In genomic region chr7:13098161-13098560, GRCh38 we compare ENCODE assay signal across 16 cellular contexts.
A peak's percentile ranks its signal among the peaks of the same experiment; 100 is the strongest.
DNase-seq lines count a peak whose midpoint lies in the region; ATAC-seq and TF ChIP-seq lines count a peak whose summit lies in the region.
"Had no signal": no experiment of that assay in that cellular context is flagged by ENCODE, and none has a peak within 500 bp of the region (broad histone marks: within the 10 kb centered on the region; RNA-seq: fewer than 3 reads in every experiment).

No MANE protein-coding gene starts in this region.

- H3K4me1 ChIP-seq in HCT116 (ENCODE audit: control insufficient read depth in 1 of 2, insufficient read depth in 2 of 2, low read length in 2 of 2) = no peaks in the 10 kb centered on the region
- H3K4me1 ChIP-seq in mammary epithelial cell (ENCODE audit: insufficient read depth, low read length) = peaks cover 9% of the 10 kb centered on the region
- H3K4me1 ChIP-seq: BLaER1 treated with 17β-estradiol and CSF1 and Interleukin-3, amounts not matched to agents 10 nM and 100 nM had no signal

- H3K27me3 ChIP-seq in HCT116 (ENCODE audit: insufficient read depth, low read length) (no peaks in the 10 kb centered on the region), mammary epithelial cell (ENCODE audit: insufficient read depth, low read length) (no peaks in the 10 kb centered on the region)
- H3K27me3 ChIP-seq: BLaER1 treated with 17β-estradiol and CSF1 and Interleukin-3, amounts not matched to agents 10 nM and 100 nM had no signal

- TF ChIP-seq RAD21 in HCT116 (IDR thresholded peaks at IDR 0.05; ENCODE audit: low read depth) = no peak

- H3K27ac ChIP-seq in HCT116 (ENCODE audit: low read depth, low read length) (no peak overlapping the region), mammary epithelial cell (ENCODE audit: insufficient read depth, low read depth, low read length) (peak overlapping the region; percentile 1)
- H3K27ac ChIP-seq: BLaER1 treated with 17β-estradiol and CSF1 and Interleukin-3, amounts not matched to agents 10 nM and 100 nM had no signal

- peak overlapping the region; percentile 68 for H3K27ac Mint-ChIP-seq in progenitor cell of endocrine pancreas
- H3K27ac Mint-ChIP-seq: B cell; CD8-positive, alpha-beta T cell had no signal

- H2AFZ ChIP-seq in HCT116 (ENCODE audit: low read depth, low read length, poor library complexity, severe bottlenecking) (peak overlapping the region; percentile 5), mammary epithelial cell (ENCODE audit: low read depth, low read length) (no peak overlapping the region)

- H3K79me2 ChIP-seq in HCT116 (ENCODE audit: insufficient read depth, low read length) (no peaks in the 10 kb centered on the region), mammary epithelial cell (ENCODE audit: insufficient read depth, low read length) (no peaks in the 10 kb centered on the region)

- no peak overlapping the region for H3K4me2 ChIP-seq in HCT116 (ENCODE audit: low read length)
- no peak overlapping the region for H3K4me2 ChIP-seq in mammary epithelial cell (ENCODE audit: insufficient read depth, low read depth, low read length)
- H3K4me2 ChIP-seq: BLaER1 treated with 17β-estradiol and CSF1 and Interleukin-3, amounts not matched to agents 10 nM and 100 nM had no signal

- POLR2A ChIA-PET in HCT116 (lab: Charles Lee) = no interaction called here

- TF ChIP-seq CTCF in HCT116 (IDR thresholded peaks at IDR 0.05 in 2 of 3, conservative IDR thresholded peaks at IDR 0.05 in 1 of 3; ENCODE audit: borderline replicate concordance in 1 of 3, insufficient read depth in 1 of 3, low read depth in 2 of 3, low read length in 2 of 3) = no peak
- no peak for TF ChIP-seq CTCF in LNCaP clone FGC (IDR thresholded peaks at IDR 0.05; ENCODE audit: control insufficient read depth, extremely low read depth, insufficient read depth)
- no peak for TF ChIP-seq CTCF in mammary epithelial cell (conservative IDR thresholded peaks at IDR 0.05 in 1 of 2, IDR thresholded peaks at IDR 0.05 in 1 of 2; ENCODE audit: extremely low read depth in 1 of 2, insufficient read depth in 1 of 2, low read depth in 1 of 2, low read length in 2 of 2)
- TF ChIP-seq CTCF in progenitor cell of endocrine pancreas (IDR thresholded peaks at IDR 0.05; ENCODE audit: unreplicated experiment) = no peak

- 94% methylated on average over 4 of the region's 4 CpGs for WGBS in mammary epithelial cell (ENCODE audit: low coverage, missing lambda C conversion rate)

- dilution Hi-C loops in mammary epithelial cell (cut with HindIII; ENCODE audit: low sequenced_read_pairs) = no loop called here

- no peaks in the 10 kb centered on the region for H3K36me3 Mint-ChIP-seq in progenitor cell of endocrine pancreas (ENCODE audit: insufficient read depth)
- H3K36me3 Mint-ChIP-seq: CD8-positive, alpha-beta T cell had no signal

- no peaks in the 10 kb centered on the region for H3K27me3 Mint-ChIP-seq in progenitor cell of endocrine pancreas
- H3K27me3 Mint-ChIP-seq: B cell had no signal

- ATAC-seq in HCT116 (no peak), SK-N-SH treated with all-trans-retinoic acid at 6 μM for 48 hours (no peak)
- ATAC-seq: CD8-positive, alpha-beta T cell; GM12878 had no signal

- CTCF ChIA-PET in HCT116 (lab: Charles Lee) = interaction anchor here (0.9 to 1.5 kb wide), 2 partner anchors 19 to 34 kb away, joined by 3 to 4 read pairs; no protein-coding TSS in a partner anchor
- CTCF ChIA-PET in mammary epithelial cell (lab: Charles Lee; ENCODE audit: low non-redundant PET) = interaction anchor here (0.6 kb wide), 1 partner anchor 573 kb away, joined by 6 read pairs; no protein-coding TSS in a partner anchor

- intact Hi-C loops in HCT116 (cut with micrococcal nuclease) = no loop called here
- intact Hi-C loops in mammary epithelial cell (cut with micrococcal nuclease) = no loop called here

- no peak overlapping the region for H3K9ac ChIP-seq in HCT116 (ENCODE audit: low read length)
- no peak overlapping the region for H3K9ac ChIP-seq in mammary epithelial cell (ENCODE audit: insufficient read depth, low read length)
- H3K9ac ChIP-seq: BLaER1 treated with 17β-estradiol and CSF1 and Interleukin-3, amounts not matched to agents 10 nM and 100 nM had no signal

- DNase-seq in HCT116 (ENCODE audit: low read depth, low spot score) (no peak), LNCaP clone FGC (ENCODE audit: low read depth) (peak; percentile 46), mammary epithelial cell (no peak), progenitor cell of endocrine pancreas (ENCODE audit: low spot score, unreplicated experiment) (no peak), UCSD-AML1 (lab: John Stamatoyannopoulos, UW; ENCODE audit: unreplicated experiment) (no peak), DMS79 treated with DMSO at 0.1 percent for 48 hours (lab: John Stamatoyannopoulos, UW) (no peak)
- DNase-seq: Calu3; CD8-positive, alpha-beta T cell; DND-41; EL; GOT3; H7 had no signal

- H4K20me1 ChIP-seq in HCT116 (ENCODE audit: insufficient read depth) (no peaks in the 10 kb centered on the region), mammary epithelial cell (ENCODE audit: insufficient read depth, low read length) (no peaks in the 10 kb centered on the region)
- H4K20me1 ChIP-seq: BLaER1 treated with 17β-estradiol and CSF1 and Interleukin-3, amounts not matched to agents 10 nM and 100 nM had no signal

- H3K9me2 ChIP-seq in HCT116 (ENCODE audit: insufficient read depth) = no peaks in the 10 kb centered on the region

- RAD21 ChIA-PET in HCT116 (lab: Charles Lee; ENCODE audit: low non-redundant PET in 1 of 2, low total read pairs in 2 of 2, uncharacterized antibody in 2 of 2, unreplicated experiment in 2 of 2) = no interaction called here

- H3K9me3 ChIP-seq in HCT116 (ENCODE audit: control insufficient read depth in 1 of 2, insufficient read depth in 1 of 2, low read depth in 1 of 2, low read length in 2 of 2) = no peaks in the 10 kb centered on the region
- no peaks in the 10 kb centered on the region for H3K9me3 ChIP-seq in mammary epithelial cell (replicated peaks; ENCODE audit: insufficient read depth, low read length)
- H3K9me3 ChIP-seq: BLaER1 treated with 17β-estradiol and CSF1 and Interleukin-3, amounts not matched to agents 10 nM and 100 nM had no signal

- H3K4me3 Mint-ChIP-seq in progenitor cell of endocrine pancreas (ENCODE audit: low read depth) = no peak overlapping the region
- H3K4me3 Mint-ChIP-seq: B cell; CD8-positive, alpha-beta T cell had no signal

- in situ Hi-C loops in mammary epithelial cell (cut with MboI; ENCODE audit: low sequenced_read_pairs in 2 of 2) = no loop called here

- no peaks in the 10 kb centered on the region for H3K9me3 Mint-ChIP-seq in progenitor cell of endocrine pancreas (ENCODE audit: low read depth)
- H3K9me3 Mint-ChIP-seq: CD8-positive, alpha-beta T cell had no signal

- no peak overlapping the region for H3K4me3 ChIP-seq in HCT116 (replicated peaks in 1 of 2; ENCODE audit: low read depth in 1 of 2, low read length in 2 of 2)
- H3K4me3 ChIP-seq in LNCaP clone FGC (ENCODE audit: low read depth, low read length) = no peak overlapping the region
- no peak overlapping the region for H3K4me3 ChIP-seq in mammary epithelial cell (replicated peaks in 1 of 3; ENCODE audit: insufficient read depth in 1 of 3, low read depth in 2 of 3, low read length in 3 of 3)
- H3K4me3 ChIP-seq: BLaER1 treated with 17β-estradiol and CSF1 and Interleukin-3, amounts not matched to agents 10 nM and 100 nM; GM12878 had no signal

- H3K36me3 ChIP-seq in HCT116 (ENCODE audit: control insufficient read depth in 1 of 2, insufficient read depth in 2 of 2, low read length in 2 of 2) (no peaks in the 10 kb centered on the region), mammary epithelial cell (ENCODE audit: insufficient read depth, low read length) (no peaks in the 10 kb centered on the region)
- H3K36me3 ChIP-seq: BLaER1 treated with 17β-estradiol and CSF1 and Interleukin-3, amounts not matched to agents 10 nM and 100 nM had no signal

- no peak for TF ChIP-seq POLR2A in HCT116 (IDR thresholded peaks at IDR 0.05; ENCODE audit: borderline replicate concordance, extremely low read depth, insufficient read depth, insufficient read length)

- no peaks in the 10 kb centered on the region for H3K4me1 Mint-ChIP-seq in progenitor cell of endocrine pancreas (ENCODE audit: low read depth)

- BruUV-seq in HCT116 (replicated peaks; lab: Mats Ljungman, UMichigan) (no TSS peak), mammary epithelial cell (replicated peaks; lab: Mats Ljungman, UMichigan) (no TSS peak)

TF ChIP-seq in HCT116, 20 proteins besides CTCF, POLR2A, EP300 and RAD21 (continues in another document):
- no peak for TF ChIP-seq POLR2AphosphoS5 (IDR thresholded peaks at IDR 0.05; ENCODE audit: low read depth, low read length)
- TF ChIP-seq EZH2 (IDR thresholded peaks at IDR 0.05) = no peak
- no peak for TF ChIP-seq EZH2phosphoT487 (IDR thresholded peaks at IDR 0.05; ENCODE audit: borderline replicate concordance)
- no peak for TF ChIP-seq ZFX (IDR thresholded peaks at IDR 0.05)
- no peak for TF ChIP-seq CBX3 (IDR thresholded peaks at IDR 0.05; ENCODE audit: low read depth)
- no peak for TF ChIP-seq JUND (IDR thresholded peaks at IDR 0.05)
- TF ChIP-seq SP1 (IDR thresholded peaks at IDR 0.05; ENCODE audit: low read depth) = no peak
- no peak for TF ChIP-seq CEBPB (IDR thresholded peaks at IDR 0.05; ENCODE audit: low read depth)
- TF ChIP-seq ZNF274 (IDR thresholded peaks at IDR 0.05; ENCODE audit: low read depth, low read length) = no peak
- no peak for TF ChIP-seq TCF7L2 (IDR thresholded peaks at IDR 0.05; ENCODE audit: borderline replicate concordance, extremely low read depth, insufficient read depth, insufficient read length)
- no peak for TF ChIP-seq SRF (IDR thresholded peaks at IDR 0.05; ENCODE audit: low read depth)

TF ChIP-seq in SK-N-SH treated with all-trans-retinoic acid at 6 μM for 48 hours, 23 proteins besides CTCF, POLR2A, EP300 and RAD21 (continues in another document):
- no peak for TF ChIP-seq POU6F1 (CRISPR knock-in tag; IDR thresholded peaks at IDR 0.05; ENCODE audit: borderline replicate concordance, low read depth)
- no peak for TF ChIP-seq ARNTL (CRISPR knock-in tag; IDR thresholded peaks at IDR 0.05; ENCODE audit: borderline replicate concordance, low read depth)
- no peak for TF ChIP-seq SNAI2 (CRISPR knock-in tag; IDR thresholded peaks at IDR 0.05)
- no peak for TF ChIP-seq GLIS3 (CRISPR knock-in tag; IDR thresholded peaks at IDR 0.05)
- no peak for TF ChIP-seq ZNF565 (CRISPR knock-in tag; conservative IDR thresholded peaks at IDR 0.05; ENCODE audit: low read depth)
